Comparison of ENCODE assay signal across 1 cellular context in genomic region chr19:10826846-10827245, GRCh38.
A peak's percentile ranks its signal among the peaks of the same experiment; 100 is the strongest.
TF ChIP-seq lines count a peak whose summit lies in the region.

No MANE protein-coding gene starts in this region.

TF ChIP-seq in K562, 482 proteins besides CTCF, POLR2A, EP300 and RAD21:
- TF ChIP-seq ZC3H8 (IDR thresholded peaks at IDR 0.05) (no peak), ZNF121 (CRISPR knock-in tag; conservative IDR thresholded peaks at IDR 0.05) (peak; percentile 68)
